Comparison of ENCODE assay signal across 8 cellular contexts in genomic region chr12:102061556-102062418, GRCh38. TPM values are rescaled to one million over a fixed set of nuclear protein-coding genes. Genes with fewer than 3 reads are reported as not detected.
DNase-seq lines count a peak whose midpoint lies in the region; ATAC-seq, FAIRE-seq and TF ChIP-seq lines count a peak whose summit lies in the region.

WASHC3 (minus strand) TSS chr12:102061991; CDS start chr12:102061962, 29 bp downstream.

- no peaks in the 10 kb centered on the region for H3K27me3 ChIP-seq in AG04450 (ENCODE audit: control insufficient read depth, insufficient read depth, low read length)
- no peaks in the 10 kb centered on the region for H3K27me3 ChIP-seq in small intestine (ENCODE audit: control insufficient read depth in 2 of 2, insufficient read depth in 2 of 2, low read length in 2 of 2)

- H3K4me3 Mint-ChIP-seq in WTC11 = peak within 1 kb of the TSS; percentile 95

- H3K4me1 ChIP-seq in small intestine (ENCODE audit: control insufficient read depth in 2 of 2, insufficient read depth in 1 of 2, low read depth in 1 of 2, low read length in 1 of 2) = peaks cover 0 to 2% of the 10 kb centered on the region in 2 donors

- H3K9me3 ChIP-seq in AG04450 (ENCODE audit: control insufficient read depth, insufficient read depth, low read length) = no peaks in the 10 kb centered on the region
- H3K9me3 ChIP-seq in small intestine (ENCODE audit: control insufficient read depth, low read depth) = no peaks in the 10 kb centered on the region

- peak within 1 kb of the TSS; percentile 25 for H3K27ac ChIP-seq in AG04450 (ENCODE audit: low read depth, low read length)
- peak within 1 kb of the TSS; percentile 38 to 88 for H3K27ac ChIP-seq in small intestine (ENCODE audit: low read depth in 1 of 2, low read length in 1 of 2)

- H3K4me1 Mint-ChIP-seq in WTC11 = peaks cover 6% of the 10 kb centered on the region

- H3K36me3 ChIP-seq in small intestine (ENCODE audit: control insufficient read depth in 2 of 2, insufficient read depth in 2 of 2, low read length in 2 of 2) = no peaks in the 10 kb centered on the region

- FAIRE-seq in small intestine (lab: Jason Lieb, UNC) = no peak

- POLR2A ChIA-PET in AG04450 (lab: Yijun Ruan, JAX) = interaction anchor here (0.6 to 1.0 kb wide), 3 partner anchors 11 to 1768 kb away, joined by 3 to 8 read pairs (median 3); partner anchors contain the start of gene ARL1
- POLR2A ChIA-PET in WTC11 (lab: Charles Lee) = interaction anchor here (0.5 to 1.0 kb wide), 2 partner anchors 58 to 260 kb away, joined by 3 read pairs; partner anchors contain the start of genes NUP37 and PARPBP

- H3K9me3 Mint-ChIP-seq in WTC11 = peaks cover 8% of the 10 kb centered on the region; the same call in 1 of the 2 replicates

- peak within 1 kb of the TSS; percentile 82 for H3K4me3 ChIP-seq in AG04450 (ENCODE audit: low read depth, low read length)
- H3K4me3 ChIP-seq in cardiac fibroblast (replicated peaks in 1 of 2; ENCODE audit: low read depth in 2 of 2, low read length in 2 of 2) = peak within 1 kb of the TSS; percentile 85 to 91
- peak within 1 kb of the TSS; percentile 76 to 79 for H3K4me3 ChIP-seq in small intestine (ENCODE audit: low read depth in 1 of 2, low read length in 2 of 2)

- no peaks in the 10 kb centered on the region for H3K36me3 Mint-ChIP-seq in WTC11

- 1 to 2% (median 1%) methylated on average over 44 of the region's 44 CpGs for WGBS in small intestine, 3 donors

- H3K27me3 Mint-ChIP-seq in WTC11 (ENCODE audit: low read depth) = no peaks in the 10 kb centered on the region; the same call in 1 of the 2 replicates

- peak within 1 kb of the TSS; percentile 57 for H3K27ac Mint-ChIP-seq in WTC11

- no peak for TF ChIP-seq CTCF in AG04450 (IDR thresholded peaks at IDR 0.05; ENCODE audit: low read depth, low read length)
- TF ChIP-seq CTCF in WTC11 (IDR thresholded peaks at IDR 0.05) = no peak
- TF ChIP-seq CTCF in cardiac fibroblast (IDR thresholded peaks at IDR 0.05; ENCODE audit: low read depth, low read length) = no peak

- ATAC-seq in GM18909 (IDR thresholded peaks at IDR 0.05; ENCODE audit: poor library complexity, unreplicated experiment) = peak; percentile 95
- ATAC-seq in HG03175 (IDR thresholded peaks at IDR 0.05; ENCODE audit: unreplicated experiment) = peak; percentile 96
- ATAC-seq in WTC11 = peak; percentile 98

- CTCF ChIA-PET in AG04450 (lab: Charles Lee) = interaction anchor here (0.6 kb wide), 1 partner anchor 246 kb away, joined by 5 read pairs; no protein-coding TSS in a partner anchor
- CTCF ChIA-PET in WTC11 (lab: Charles Lee) = interaction anchor here (1.0 kb wide), 1 partner anchor 122 kb away, joined by 3 read pairs; no protein-coding TSS in a partner anchor

- DNase-seq in AG04450 (ENCODE audit: low read depth, low spot score) = peak; percentile 73
- DNase-seq in NCI-H226 = peak; percentile 91
- DNase-seq in WTC11 (ENCODE audit: low spot score) = peak; percentile 93
- DNase-seq in cardiac fibroblast (ENCODE audit: low read depth in 2 of 2) = peak; percentile 93 to 94
- DNase-seq in iPS-NIHi11 (ENCODE audit: low spot score) = peak; percentile 90
- peak; percentile 95 for DNase-seq in small intestine

TF ChIP-seq in WTC11, 78 proteins besides CTCF, POLR2A, EP300 and RAD21:
- TF ChIP-seq TP53 (CRISPR knock-in tag; IDR thresholded peaks at IDR 0.05) (no peak), GABPB1 (CRISPR knock-in tag; IDR thresholded peaks at IDR 0.05) (peak; percentile 48; the same call in 1 of the 2 replicates), NFYB (CRISPR knock-in tag; conservative IDR thresholded peaks at IDR 0.05; ENCODE audit: low read depth) (0 out of 2 replicates have a peak, but pooled peaks have one; percentile 8), TEAD1 (CRISPR knock-in tag; IDR thresholded peaks at IDR 0.05) (0 out of 2 replicates have a peak, but pooled peaks have one; percentile 28), SMAD3 (CRISPR knock-in tag; IDR thresholded peaks at IDR 0.05; ENCODE audit: borderline replicate concordance) (no peak), SMAD4 (CRISPR knock-in tag; IDR thresholded peaks at IDR 0.05) (no peak), SP1 (CRISPR knock-in tag; conservative IDR thresholded peaks at IDR 0.05) (peak; percentile 61)

RNA-seq across cellular contexts. Expression of gene WASHC3, which starts in this region (rescaled TPM):
- polyA plus RNA-seq in AG04450 (2011; rRNA removed) (79.3 and 93.8 TPM in 2 replicates), small intestine (10 to 100 TPM; 25.7 to 40.2 (median 26.4) TPM)
- 19.4 and 31.5 TPM in 2 replicates for polyA minus RNA-seq in AG04450 (2011; rRNA and poly(A)+ RNA removed)
- total RNA-seq in WTC11 (2021) = 6.0 to 9.9 TPM (median 9.6 TPM) in 3 replicates

Comparison
In these comparisons a context has a peak if more than half of its experiments do, and no peak if none do; other contexts are left out.
1. Peak in every context shown above with its lines: DNase-seq, ATAC-seq, H3K4me3 ChIP-seq and H3K27ac ChIP-seq.